In genomic region chr12:49092086-49092815, GRCh38 we compare ENCODE assay signal across 8 cellular contexts. TPM values are rescaled to one million over a fixed set of nuclear protein-coding genes. Genes with fewer than 3 reads are reported as not detected.
DNase-seq lines count a peak whose midpoint lies in the region; ATAC-seq and TF ChIP-seq lines count a peak whose summit lies in the region.

No MANE protein-coding gene starts in this region.

- peak overlapping the region; percentile 94 for H3K18ac ChIP-seq in neuronal stem cell (ENCODE audit: low read length)

- no peak for TF ChIP-seq POLR2A in esophagus muscularis mucosa (IDR thresholded peaks at IDR 0.05; ENCODE audit: low read depth)

- H3K4ac ChIP-seq in neuronal stem cell (ENCODE audit: low read length), result no peak overlapping the region

- H3K9me3 ChIP-seq in esophagus muscularis mucosa (no peaks in the 10 kb centered on the region), neuronal stem cell (replicated peaks in 1 of 2; ENCODE audit: control insufficient read depth in 2 of 2, insufficient read depth in 1 of 2, low read depth in 1 of 2, low read length in 2 of 2) (peaks cover 2% of the 10 kb centered on the region in 2 donors)

- H3K36me3 ChIP-seq in esophagus muscularis mucosa (peaks cover 5 to 15% (median 8%) of the 10 kb centered on the region in 4 donors), neuronal stem cell (replicated peaks in 1 of 2; ENCODE audit: control insufficient read depth in 2 of 2, insufficient read depth in 2 of 2, low read length in 2 of 2) (peaks cover 6 to 18% of the 10 kb centered on the region in 2 donors), urinary bladder (ENCODE audit: insufficient read depth) (no peaks in the 10 kb centered on the region)

- peak overlapping the region; percentile 76 for H2AK5ac ChIP-seq in neuronal stem cell (ENCODE audit: low read depth, low read length)

- peak overlapping the region; percentile 62 for H2BK5ac ChIP-seq in neuronal stem cell (ENCODE audit: low read length)

- DNase-seq in NCI-H2227 (lab: John Stamatoyannopoulos, UW; ENCODE audit: unreplicated experiment) (peak; percentile 55), esophagus muscularis mucosa (ENCODE audit: extremely low spot score) (no peak), neuronal stem cell (ENCODE audit: low spot score) (peak; percentile 75)
- DNase-seq in activated CD8-positive, alpha-beta memory T cell treated with anti-CD3 and anti-CD28 coated beads, Interleukin-2, amount 50 U/mL, for 4 hours, result peak; percentile 68

- no peaks in the 10 kb centered on the region for H3K79me1 ChIP-seq in neuronal stem cell (ENCODE audit: low read depth, low read length)

- H4K91ac ChIP-seq in neuronal stem cell (ENCODE audit: low read depth, low read length, poor library complexity), result no peak overlapping the region

- intact Hi-C loops in esophagus muscularis mucosa (cut with DNase I), result no loop called here

- H3K23ac ChIP-seq in neuronal stem cell (ENCODE audit: low read depth, low read length, poor library complexity), result peak overlapping the region; percentile 46

- H2BK12ac ChIP-seq in neuronal stem cell (ENCODE audit: low read length), result no peak overlapping the region

- no peak for ATAC-seq in GM21576 (IDR thresholded peaks at IDR 0.05; ENCODE audit: unreplicated experiment)
- no peak for ATAC-seq in HG03196 (IDR thresholded peaks at IDR 0.05; ENCODE audit: unreplicated experiment)

- peak overlapping the region; percentile 94 for H3K4me2 ChIP-seq in neuronal stem cell (ENCODE audit: insufficient read depth, low read length, poor library complexity, severe bottlenecking)

- H4K8ac ChIP-seq in neuronal stem cell (ENCODE audit: low read depth, low read length), result no peak overlapping the region

- peak overlapping the region; percentile 96 for H2AFZ ChIP-seq in neuronal stem cell (ENCODE audit: low read length)

- H3K9ac ChIP-seq in neuronal stem cell (ENCODE audit: low read depth, low read length, poor library complexity), result no peak overlapping the region

- H3K4me1 ChIP-seq in esophagus muscularis mucosa (peaks cover 58 to 78% (median 70%) of the 10 kb centered on the region in 4 donors), neuronal stem cell (ENCODE audit: control insufficient read depth in 2 of 2, insufficient read depth in 1 of 2, low read depth in 1 of 2, low read length in 2 of 2) (peaks cover 21 to 43% of the 10 kb centered on the region in 2 donors), urinary bladder (ENCODE audit: insufficient read depth) (no peaks in the 10 kb centered on the region)

- TF ChIP-seq CTCF in GM12872 (IDR thresholded peaks at IDR 0.05; ENCODE audit: insufficient read depth, low read depth, low read length) (peak; percentile 64), esophagus muscularis mucosa (IDR thresholded peaks at IDR 0.05) (peak in 1 of 3 experiments; percentile 34)

- peak overlapping the region; percentile 27 for H2BK120ac ChIP-seq in neuronal stem cell (ENCODE audit: low read depth, low read length)

- H3K27ac ChIP-seq in esophagus muscularis mucosa (replicated peaks in 1 of 4) (peak overlapping the region; percentile 16 to 62 (median 19)), neuronal stem cell (replicated peaks; ENCODE audit: low read length) (peak overlapping the region; percentile 54), urinary bladder (ENCODE audit: low read depth) (no peak overlapping the region)

- no peak for TF ChIP-seq EP300 in esophagus muscularis mucosa (IDR thresholded peaks at IDR 0.05)

- H3K27me3 ChIP-seq in esophagus muscularis mucosa (peaks cover 0 to 65% (median 51%) of the 10 kb centered on the region in 4 donors), neuronal stem cell (ENCODE audit: control insufficient read depth in 3 of 3, insufficient read depth in 3 of 3, low read depth in 1 of 3, low read length in 3 of 3) (peaks cover 38 to 66% (median 60%) of the 10 kb centered on the region in 3 experiments)

- no peak overlapping the region for H3K14ac ChIP-seq in neuronal stem cell (ENCODE audit: low read length)

- H3K4me3 ChIP-seq in esophagus muscularis mucosa, result peak overlapping the region; percentile 32 to 52 (median 40)
- H3K4me3 ChIP-seq in neuronal stem cell (ENCODE audit: low read length in 2 of 2), result peak overlapping the region; percentile 52 to 71
- H3K4me3 ChIP-seq in urinary bladder (ENCODE audit: low read depth, low read length), result peak overlapping the region; percentile 10

- peak overlapping the region; percentile 45 for H2BK15ac ChIP-seq in neuronal stem cell (ENCODE audit: low read length)

- WGBS in esophagus muscularis mucosa, result 7% methylated on average over 29 of the region's 32 CpGs
- WGBS in neuronal stem cell (ENCODE audit: extremely low coverage in 2 of 2, insufficient read length in 2 of 2, insufficient replicate concordance in 1 of 2), 2 donors, result no CpG with 5 or more reads among the region's 32 CpGs
- WGBS in urinary bladder, result 6% methylated on average over 32 of the region's 32 CpGs

RNA-seq across cellular contexts. Expression of gene DHH, which starts 2.4 kb away (rescaled TPM):
- total RNA-seq in esophagus muscularis mucosa (1 to 10 TPM in 3 of 4 donors, under 1 TPM in 1; 0.66 to 3.0 (median 1.9) TPM), urinary bladder (2.3 TPM)
- 0.14 TPM for polyA plus RNA-seq in neuronal stem cell (2013, experiment 1 of 2)
- 0.12 TPM for polyA plus RNA-seq in neuronal stem cell (2013, experiment 2 of 2)
- polyA plus RNA-seq in urinary bladder, result 2.7 TPM

RNA-seq across cellular contexts. Expression of gene LMBR1L, which starts 18.4 kb away (rescaled TPM):
- total RNA-seq in esophagus muscularis mucosa, result 10 to 100 TPM; 24.7 to 54.0 (median 34.3) TPM
- 46.3 TPM for polyA plus RNA-seq in neuronal stem cell (2013, experiment 1 of 2)
- 47.9 TPM for polyA plus RNA-seq in neuronal stem cell (2013, experiment 2 of 2)
- total RNA-seq in urinary bladder, result 52.4 TPM
- 53.9 TPM for polyA plus RNA-seq in urinary bladder

RNA-seq across cellular contexts. Expression of gene RHEBL1, which starts 22.5 kb away (rescaled TPM):
- total RNA-seq in esophagus muscularis mucosa (under 1 TPM in 2 of 4 donors, not detected in 2; 0.40 to 0.97 TPM), urinary bladder (not detected)
- 4.0 TPM for polyA plus RNA-seq in neuronal stem cell (2013, experiment 1 of 2)
- 4.1 TPM for polyA plus RNA-seq in neuronal stem cell (2013, experiment 2 of 2)
- polyA plus RNA-seq in urinary bladder, result 0.68 TPM

RNA-seq across cellular contexts. Expression of gene KMT2D, which starts 31.7 kb away (rescaled TPM):
- total RNA-seq in esophagus muscularis mucosa, result 10 to 100 TPM; 47.2 to 85.2 (median 76.2) TPM
- 10.4 TPM for polyA plus RNA-seq in neuronal stem cell (2013, experiment 1 of 2)
- polyA plus RNA-seq in neuronal stem cell (2013, experiment 2 of 2), result 10.8 TPM
- total RNA-seq in urinary bladder, result 30.5 TPM
- polyA plus RNA-seq in urinary bladder, result 22.0 TPM

RNA-seq across cellular contexts. Expression of gene TUBA1B, which starts 38.9 kb away (rescaled TPM):
- total RNA-seq in esophagus muscularis mucosa (1,000 to 10,000 TPM in 1 of 4 donors, 100 to 1,000 TPM in 3; 739 to 1,057 (median 846) TPM), urinary bladder (941 TPM)
- polyA plus RNA-seq in neuronal stem cell (2013, experiment 1 of 2), result 3,086 TPM
- 3,054 TPM for polyA plus RNA-seq in neuronal stem cell (2013, experiment 2 of 2)
- 999 TPM for polyA plus RNA-seq in urinary bladder

Comparison
In these comparisons a context has a peak if more than half of its experiments do, and no peak if none do; other contexts are left out.
1. H3K4me3 ChIP-seq: peak in every context shown above with its lines; median percentile 62 in neuronal stem cell; 40 in esophagus muscularis mucosa; 10 in urinary bladder.